Comparison of ENCODE assay signal across 3 cellular contexts in genomic region chr14:30822080-30822571, GRCh38.
TF ChIP-seq lines count a peak whose summit lies in the region.

No MANE protein-coding gene starts in this region.

TF ChIP-seq in GM23338, 12 proteins besides CTCF, POLR2A, EP300 and RAD21:
- no peak for TF ChIP-seq ZNF114 (CRISPR knock-in tag; IDR thresholded peaks at IDR 0.05)
- TF ChIP-seq EZH2 (IDR thresholded peaks at IDR 0.05; ENCODE audit: low read depth, unreplicated experiment) = no peak
- TF ChIP-seq JUNB (IDR thresholded peaks at IDR 0.05; ENCODE audit: unreplicated experiment) = no peak
- no peak for TF ChIP-seq CREB1 (CRISPR knock-in tag; IDR thresholded peaks at IDR 0.05; ENCODE audit: low read depth)
- no peak for TF ChIP-seq NANOG (IDR thresholded peaks at IDR 0.05; ENCODE audit: borderline replicate concordance)
- no peak for TF ChIP-seq EZH2phosphoT487 (IDR thresholded peaks at IDR 0.05; ENCODE audit: unreplicated experiment)
- TF ChIP-seq STAT1 (IDR thresholded peaks at IDR 0.05; ENCODE audit: unreplicated experiment) = no peak

TF ChIP-seq in H1, 55 proteins besides CTCF, POLR2A, EP300 and RAD21:
- TF ChIP-seq RFX5 (IDR thresholded peaks at IDR 0.05; ENCODE audit: borderline replicate concordance, low read depth, low read length) = no peak
- no peak for TF ChIP-seq TEAD4 (IDR thresholded peaks at IDR 0.05; ENCODE audit: low read depth, low read length)
- TF ChIP-seq TAF1 (IDR thresholded peaks at IDR 0.05; ENCODE audit: low read depth, low read length) = no peak
- no peak for TF ChIP-seq SIN3A (conservative IDR thresholded peaks at IDR 0.05 in 1 of 2, IDR thresholded peaks at IDR 0.05 in 1 of 2; ENCODE audit: low read depth in 1 of 2, low read length in 2 of 2)
- TF ChIP-seq BACH1 (IDR thresholded peaks at IDR 0.05; ENCODE audit: low read length) = no peak
- TF ChIP-seq E2F6 (IDR thresholded peaks at IDR 0.05) = no peak

TF ChIP-seq in SK-N-SH treated with all-trans-retinoic acid at 6 μM for 48 hours, 23 proteins besides CTCF, POLR2A, EP300 and RAD21:
- TF ChIP-seq ZNF565 (CRISPR knock-in tag; conservative IDR thresholded peaks at IDR 0.05; ENCODE audit: low read depth) = no peak
- TF ChIP-seq POU6F1 (CRISPR knock-in tag; IDR thresholded peaks at IDR 0.05; ENCODE audit: borderline replicate concordance, low read depth) = no peak
